Comparison of ENCODE assay signal across 17 cellular contexts in genomic region chr17:66371561-66371960, GRCh38.
"Had no signal": no experiment of that assay in that cellular context is flagged by ENCODE, and none has a peak within 500 bp of the region (broad histone marks: within the 10 kb centered on the region; RNA-seq: fewer than 3 reads in every experiment).

No MANE protein-coding gene starts in this region.

- ATAC-seq: effector memory CD8-positive, alpha-beta T cell; natural killer cell; psoas muscle; right cardiac atrium; SK-N-SH treated with all-trans-retinoic acid at 6 μM for 48 hours; T-cell had no signal

- H3K27me3 Mint-ChIP-seq: effector memory CD8-positive, alpha-beta T cell; T-cell had no signal

- H3K4me3 Mint-ChIP-seq: effector memory CD8-positive, alpha-beta T cell; natural killer cell; T-cell; type B pancreatic cell had no signal

- DNase-seq: activated CD4-positive, alpha-beta T cell treated with anti-CD3 and anti-CD28 coated beads, Interleukin-2, amount 50 U/mL, for 4 hours; activated naive CD4-positive, alpha-beta T cell; amygdala; caudate nucleus; effector memory CD8-positive, alpha-beta T cell; mesendoderm; natural killer cell; ovary; psoas muscle; right cardiac atrium; stimulated activated CD4-positive, alpha-beta T cell treated with anti-CD3 and anti-CD28 coated beads, Interleukin-2, amount 100 ng/mL, for 24 hours; stomach; T-cell; T1000; testis had no signal

- H3K4me3 ChIP-seq: ovary, psoas muscle, stomach, testis had no signal

- H3K9me3 ChIP-seq: ovary, psoas muscle, stomach, testis had no signal

- H3K9me3 Mint-ChIP-seq: effector memory CD8-positive, alpha-beta T cell; natural killer cell; T-cell; type B pancreatic cell had no signal

- H3K36me3 Mint-ChIP-seq: natural killer cell, type B pancreatic cell had no signal

- H3K36me3 ChIP-seq: ovary, stomach had no signal

- H3K27me3 ChIP-seq: ovary, stomach, testis had no signal

- H3K27ac Mint-ChIP-seq: effector memory CD8-positive, alpha-beta T cell; natural killer cell; type B pancreatic cell had no signal

- H3K27ac ChIP-seq: ovary, psoas muscle, stomach, testis had no signal

- H3K4me1 ChIP-seq: psoas muscle, testis had no signal
